In the genomic region with DNA sequence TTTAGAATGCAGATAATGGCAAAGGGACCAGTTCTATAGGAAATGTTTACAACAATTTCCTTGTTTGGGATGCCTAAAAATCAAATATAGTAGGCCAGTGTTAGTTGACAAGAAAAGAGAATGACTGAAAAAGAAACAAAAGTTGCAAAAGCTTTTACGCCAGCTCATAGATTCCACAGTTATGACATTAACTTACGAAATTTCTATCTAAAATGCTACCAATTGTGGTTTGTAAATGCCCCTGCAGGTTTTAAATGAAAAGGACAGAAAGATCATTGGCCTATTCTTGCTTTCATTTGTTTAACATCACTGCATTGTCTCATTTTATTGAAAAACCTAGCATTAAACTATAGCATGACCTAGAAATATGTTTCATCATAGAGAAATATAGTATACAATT, we compare ENCODE assay signal across 13 cellular contexts.
DNase-seq lines count a peak whose midpoint lies in the region; ATAC-seq and TF ChIP-seq lines count a peak whose summit lies in the region.
"Had no signal": no experiment of that assay in that cellular context is flagged by ENCODE, and none has a peak within 500 bp of the region (broad histone marks: within the 10 kb centered on the region; RNA-seq: fewer than 3 reads in every experiment).

No MANE protein-coding gene starts in this region.

- H3K79me2 ChIP-seq in fibroblast of lung (ENCODE audit: control insufficient read depth, insufficient read depth, low read length): no peaks in the 10 kb centered on the region

- TF ChIP-seq CTCF in natural killer cell (IDR thresholded peaks at IDR 0.05) (no peak), fibroblast of lung (conservative IDR thresholded peaks at IDR 0.05 in 1 of 2, IDR thresholded peaks at IDR 0.05 in 1 of 2; ENCODE audit: low read depth in 1 of 2, low read length in 2 of 2) (peak in 1 of 2 donors; percentile 16), nephron progenitor cell (IDR thresholded peaks at IDR 0.05) (no peak)

- intact Hi-C loops in natural killer cell (cut with micrococcal nuclease): no loop called here

- H3K9ac ChIP-seq in fibroblast of lung (ENCODE audit: insufficient read depth, low read length): no peak overlapping the region
- H3K9ac ChIP-seq: BLaER1 treated with 17β-estradiol and CSF1 and Interleukin-3, amounts not matched to agents 10 nM and 100 nM had no signal

- DNase-seq in natural killer cell treated with Interleukin-12 subunit alpha and Interleukin-12 subunit beta and Interleukin-15 and Interleukin-18, amount 100 ng/mL, for 72 hours (ENCODE audit: low spot score): no peak
- DNase-seq in natural killer cell: no peak
- DNase-seq in SIG-M5 treated with dmso at 0.1 percent for 504 hours (lab: John Stamatoyannopoulos, UW; ENCODE audit: unreplicated experiment): peak; percentile 85
- peak; percentile 79 to 87 for DNase-seq in fibroblast of lung (ENCODE audit: low read depth in 2 of 2)
- no peak for DNase-seq in nephron progenitor cell
- DNase-seq in DMS79 treated with DMSO at 0.1 percent for 48 hours (lab: John Stamatoyannopoulos, UW): no peak
- DNase-seq: activated CD4-positive, alpha-beta T cell treated with anti-CD3 and anti-CD28 coated beads, Interleukin-2, amount 50 U/mL, for 48 hours; activated naive CD8-positive, alpha-beta T cell treated with anti-CD3 and anti-CD28 coated beads, Interleukin-2, amount 10 ng/mL, durations not matched to agents 7 days and 5 days; NCI-H1417; upper lobe of right lung had no signal

- peaks cover 9% of the 10 kb centered on the region for H3K36me3 Mint-ChIP-seq in natural killer cell treated with Interleukin-12 subunit alpha and Interleukin-12 subunit beta and Interleukin-15 and Interleukin-18, amount 100 ng/mL, for 72 hours
- H3K36me3 Mint-ChIP-seq in natural killer cell (no peaks in the 10 kb centered on the region), nephron progenitor cell (ENCODE audit: low read depth) (no peaks in the 10 kb centered on the region)

- peak overlapping the region; percentile 59 for H3K4me3 Mint-ChIP-seq in natural killer cell treated with Interleukin-12 subunit alpha and Interleukin-12 subunit beta and Interleukin-15 and Interleukin-18, amount 100 ng/mL, for 72 hours
- H3K4me3 Mint-ChIP-seq in natural killer cell: no peak overlapping the region
- H3K4me3 Mint-ChIP-seq in nephron progenitor cell: no peak overlapping the region
- H3K4me3 Mint-ChIP-seq: activated naive CD8-positive, alpha-beta T cell treated with anti-CD3 and anti-CD28 coated beads, Interleukin-2, amount 10 ng/mL, durations not matched to agents 7 days and 5 days had no signal

- H3K27me3 Mint-ChIP-seq in natural killer cell treated with Interleukin-12 subunit alpha and Interleukin-12 subunit beta and Interleukin-15 and Interleukin-18, amount 100 ng/mL, for 72 hours: no peaks in the 10 kb centered on the region
- no peaks in the 10 kb centered on the region for H3K27me3 Mint-ChIP-seq in natural killer cell (ENCODE audit: low read depth in 2 of 2)
- no peaks in the 10 kb centered on the region for H3K27me3 Mint-ChIP-seq in nephron progenitor cell (ENCODE audit: low read depth, poor library complexity)
- H3K27me3 Mint-ChIP-seq: activated naive CD8-positive, alpha-beta T cell treated with anti-CD3 and anti-CD28 coated beads, Interleukin-2, amount 10 ng/mL, durations not matched to agents 7 days and 5 days had no signal

- peaks cover 25 to 26% of the 10 kb centered on the region in 2 donors for H3K4me1 Mint-ChIP-seq in natural killer cell treated with Interleukin-12 subunit alpha and Interleukin-12 subunit beta and Interleukin-15 and Interleukin-18, amount 100 ng/mL, for 72 hours (ENCODE audit: low read depth in 2 of 2)
- peaks cover 0 to 16% of the 10 kb centered on the region in 2 donors for H3K4me1 Mint-ChIP-seq in natural killer cell
- H3K4me1 Mint-ChIP-seq in nephron progenitor cell: no peaks in the 10 kb centered on the region
- H3K4me1 Mint-ChIP-seq: activated naive CD8-positive, alpha-beta T cell treated with anti-CD3 and anti-CD28 coated beads, Interleukin-2, amount 10 ng/mL, durations not matched to agents 7 days and 5 days had no signal

- no peaks in the 10 kb centered on the region for H3K27me3 ChIP-seq in fibroblast of lung (ENCODE audit: control insufficient read depth, insufficient read depth, low read length)
- H3K27me3 ChIP-seq: BLaER1 treated with 17β-estradiol and CSF1 and Interleukin-3, amounts not matched to agents 10 nM and 100 nM; upper lobe of right lung had no signal

- H3K4me1 ChIP-seq in fibroblast of lung (ENCODE audit: control insufficient read depth, extremely low read depth, insufficient read depth, low read length): no peaks in the 10 kb centered on the region
- H3K4me1 ChIP-seq: BLaER1 treated with 17β-estradiol and CSF1 and Interleukin-3, amounts not matched to agents 10 nM and 100 nM; upper lobe of right lung had no signal

- H3K9me3 ChIP-seq in fibroblast of lung (ENCODE audit: control insufficient read depth, insufficient read depth, low read depth, low read length): no peaks in the 10 kb centered on the region
- H3K9me3 ChIP-seq: upper lobe of right lung had no signal

- no peaks in the 10 kb centered on the region for H4K20me1 ChIP-seq in fibroblast of lung (ENCODE audit: control insufficient read depth, extremely low read depth, insufficient read depth, low read length)
- H4K20me1 ChIP-seq: BLaER1 treated with 17β-estradiol and CSF1 and Interleukin-3, amounts not matched to agents 10 nM and 100 nM had no signal

- peak overlapping the region; percentile 38 for H3K4me2 ChIP-seq in fibroblast of lung (ENCODE audit: extremely low read depth, insufficient read depth, low read length)
- H3K4me2 ChIP-seq: BLaER1 treated with 17β-estradiol and CSF1 and Interleukin-3, amounts not matched to agents 10 nM and 100 nM had no signal

- H3K27ac Mint-ChIP-seq in natural killer cell treated with Interleukin-12 subunit alpha and Interleukin-12 subunit beta and Interleukin-15 and Interleukin-18, amount 100 ng/mL, for 72 hours: peak overlapping the region; percentile 90 to 96
- H3K27ac Mint-ChIP-seq in natural killer cell (no peak overlapping the region), nephron progenitor cell (no peak overlapping the region)
- H3K27ac Mint-ChIP-seq: activated naive CD8-positive, alpha-beta T cell treated with anti-CD3 and anti-CD28 coated beads, Interleukin-2, amount 10 ng/mL, durations not matched to agents 7 days and 5 days had no signal

- H3K4me3 ChIP-seq in fibroblast of lung (replicated peaks in 1 of 4; ENCODE audit: control extremely low read depth in 1 of 4, insufficient read depth in 1 of 4, low read depth in 3 of 4, low read length in 4 of 4): no peak overlapping the region
- H3K4me3 ChIP-seq: BLaER1 treated with 17β-estradiol and CSF1 and Interleukin-3, amounts not matched to agents 10 nM and 100 nM; upper lobe of right lung had no signal

- no peak overlapping the region for H2AFZ ChIP-seq in fibroblast of lung (ENCODE audit: low read length)

- peaks cover 5% of the 10 kb centered on the region for H3K9me3 Mint-ChIP-seq in natural killer cell treated with Interleukin-12 subunit alpha and Interleukin-12 subunit beta and Interleukin-15 and Interleukin-18, amount 100 ng/mL, for 72 hours
- H3K9me3 Mint-ChIP-seq in natural killer cell: no peaks in the 10 kb centered on the region
- peaks cover 4% of the 10 kb centered on the region for H3K9me3 Mint-ChIP-seq in nephron progenitor cell

- peak; percentile 74 to 91 for ATAC-seq in natural killer cell treated with Interleukin-12 subunit alpha and Interleukin-12 subunit beta and Interleukin-15 and Interleukin-18, amount 100 ng/mL, for 72 hours
- ATAC-seq in natural killer cell (no peak), HG03025 (IDR thresholded peaks at IDR 0.05; ENCODE audit: low FRiP score, unreplicated experiment) (no peak), GM21381 (IDR thresholded peaks at IDR 0.05; ENCODE audit: unreplicated experiment) (no peak)
- ATAC-seq: upper lobe of right lung had no signal

- no peaks in the 10 kb centered on the region for H3K36me3 ChIP-seq in fibroblast of lung (ENCODE audit: control insufficient read depth, insufficient read depth, low read length)
- H3K36me3 ChIP-seq: BLaER1 treated with 17β-estradiol and CSF1 and Interleukin-3, amounts not matched to agents 10 nM and 100 nM; upper lobe of right lung had no signal

- H3K27ac ChIP-seq in fibroblast of lung (ENCODE audit: insufficient read depth, low read length): no peak overlapping the region
- H3K27ac ChIP-seq: BLaER1 treated with 17β-estradiol and CSF1 and Interleukin-3, amounts not matched to agents 10 nM and 100 nM; upper lobe of right lung had no signal

Comparison
In these comparisons a context has a peak if more than half of its experiments do, and no peak if none do; other contexts are left out.
1. ATAC-seq: peak in natural killer cell treated with Interleukin-12 subunit alpha and Interleukin-12 subunit beta and Interleukin-15 and Interleukin-18, amount 100 ng/mL, for 72 hours (2 of 2); none in natural killer cell (0 of 3), HG03025 (single experiment) and GM21381 (single experiment).
2. H3K27ac Mint-ChIP-seq: peak in natural killer cell treated with Interleukin-12 subunit alpha and Interleukin-12 subunit beta and Interleukin-15 and Interleukin-18, amount 100 ng/mL, for 72 hours (2 of 2); none in natural killer cell (0 of 2) and nephron progenitor cell (single experiment).
3. DNase-seq: peak in SIG-M5 treated with dmso at 0.1 percent for 504 hours (single experiment) and fibroblast of lung (2 of 2); none in natural killer cell treated with Interleukin-12 subunit alpha and Interleukin-12 subunit beta and Interleukin-15 and Interleukin-18, amount 100 ng/mL, for 72 hours (single experiment), natural killer cell (single experiment), nephron progenitor cell (single experiment) and DMS79 treated with DMSO at 0.1 percent for 48 hours (single experiment).